Comparison of ENCODE assay signal across 12 cellular contexts in the genomic region with DNA sequence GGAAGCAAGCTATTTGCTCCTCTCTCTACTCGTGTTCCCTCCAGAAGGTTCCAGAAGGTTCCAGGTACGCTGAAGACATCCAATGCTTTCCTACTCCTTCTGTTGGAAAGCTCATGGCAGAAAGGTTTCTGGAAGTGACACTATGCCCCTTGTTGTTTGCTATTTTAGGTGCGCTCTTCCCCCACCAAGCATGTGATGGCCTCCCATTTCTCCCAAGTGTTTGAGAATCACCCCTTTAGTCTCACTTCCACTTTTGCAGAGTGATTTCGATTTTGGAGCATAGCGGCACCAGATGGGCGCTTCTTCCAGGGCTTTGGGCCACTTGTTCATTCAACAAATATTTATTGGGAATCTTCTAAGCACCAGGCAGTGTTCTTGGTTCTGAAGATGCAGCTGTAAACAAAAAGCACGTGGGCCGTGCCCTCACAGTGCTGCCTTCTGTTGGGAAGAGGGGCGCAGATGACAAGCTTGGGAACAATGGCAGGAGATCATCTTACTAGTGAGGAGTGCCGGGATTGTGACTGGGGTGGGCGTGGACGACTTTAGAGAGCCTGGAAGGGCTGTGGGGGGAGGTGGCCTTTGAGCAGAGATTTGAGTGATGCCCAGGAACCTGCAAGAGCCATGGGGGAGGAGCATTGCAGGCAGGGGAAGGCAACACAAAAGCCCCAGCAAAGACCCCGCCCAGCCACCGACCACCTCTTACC. TPM values are rescaled to one million over a fixed set of nuclear protein-coding genes. Genes with fewer than 3 reads are reported as not detected.
A peak's percentile ranks its signal among the peaks of the same experiment; 100 is the strongest.
DNase-seq lines count a peak whose midpoint lies in the region; ATAC-seq, FAIRE-seq and TF ChIP-seq lines count a peak whose summit lies in the region.
"Had no signal": no experiment of that assay in that cellular context is flagged by ENCODE, and none has a peak within 500 bp of the region (broad histone marks: within the 10 kb centered on the region; RNA-seq: fewer than 3 reads in every experiment).

No MANE protein-coding gene starts in this region.

- no peak overlapping the region for H3K4me3 ChIP-seq in neuron (ENCODE audit: low read length)
- H3K4me3 ChIP-seq: gastroesophageal sphincter had no signal

- peaks cover 17% of the 10 kb centered on the region for H3K4me1 ChIP-seq in neuron (ENCODE audit: insufficient read depth, low read length)

- no peaks in the 10 kb centered on the region for H3K36me3 ChIP-seq in neuron (ENCODE audit: insufficient read depth, low read length)
- H3K36me3 ChIP-seq: gastroesophageal sphincter had no signal

- H3K27me3 ChIP-seq in neuron (ENCODE audit: insufficient read depth, low read length) = peaks cover 3% of the 10 kb centered on the region

- intact Hi-C loops in left cardiac atrium (cut with DNase I) = loop anchor here in 1 of 2 donors (10.0 kb wide), 1 partner anchor 455 kb away; no protein-coding TSS in a partner anchor

- FAIRE-seq in GM12892 (lab: Jason Lieb, UNC) = peak; percentile 42

- peaks cover 3% of the 10 kb centered on the region for H3K9me3 ChIP-seq in neuron (ENCODE audit: low read length)
- H3K9me3 ChIP-seq: gastroesophageal sphincter had no signal

- DNase-seq in GM12892 (ENCODE audit: insufficient read length) (no peak), NCI-H2029 (lab: John Stamatoyannopoulos, UW) (peak; percentile 79), RPMI8226 (peak; percentile 51), left cardiac atrium (no peak)
- DNase-seq: activated CD4-positive, alpha-beta T cell treated with anti-CD3 and anti-CD28 coated beads, Interleukin-2, amount 50 U/mL, for 48 hours; activated effector memory CD4-positive, alpha-beta T cell treated with Interleukin-2 at 50 U/mL for 16 hours; effector memory CD4-positive, alpha-beta T cell had no signal

- H2AFZ ChIP-seq in neuron (ENCODE audit: low read depth, low read length) = peak overlapping the region; percentile 12

- TF ChIP-seq POLR2A in GM12892 (IDR thresholded peaks at IDR 0.05; ENCODE audit: low read depth, low read length) = no peak

- ATAC-seq in left cardiac atrium (no peak), HG03097 (IDR thresholded peaks at IDR 0.05; ENCODE audit: low FRiP score, unreplicated experiment) (no peak), HG03139 (IDR thresholded peaks at IDR 0.05; ENCODE audit: unreplicated experiment) (no peak), GM19452 (IDR thresholded peaks at IDR 0.05; ENCODE audit: unreplicated experiment) (no peak)
- ATAC-seq: gastroesophageal sphincter had no signal

RNA-seq across cellular contexts. Expression of gene TARDBP, which starts 43.0 kb away (rescaled TPM):
- 133 TPM for polyA plus RNA-seq in GM12892 (2012; ENCODE audit: missing spikeins)
- total RNA-seq in left cardiac atrium = 100 to 1,000 TPM; 102 to 119 TPM

Comparison
In these comparisons a context has a peak if more than half of its experiments do, and no peak if none do; other contexts are left out.
1. DNase-seq: peak in NCI-H2029 (single experiment) and RPMI8226 (single experiment); none in GM12892 (single experiment) and left cardiac atrium (single experiment).